In genomic region chr4:153781717-153782416, GRCh38 we compare ENCODE assay signal across 15 cellular contexts. TPM values are rescaled to one million over a fixed set of nuclear protein-coding genes. Genes with fewer than 3 reads are reported as not detected.
DNase-seq lines count a peak whose midpoint lies in the region; TF ChIP-seq lines count a peak whose summit lies in the region.
"Had no signal": no experiment of that assay in that cellular context is flagged by ENCODE, and none has a peak within 500 bp of the region (broad histone marks: within the 10 kb centered on the region; RNA-seq: fewer than 3 reads in every experiment).

No MANE protein-coding gene starts in this region.

- H3K4me1 ChIP-seq in HAP-1 (peaks cover 13% of the 10 kb centered on the region), PC-9 (replicated peaks; ENCODE audit: insufficient read depth) (0 out of 2 replicates have a peak, but pooled peaks cover 8% of the 10 kb centered on the region), fibroblast of lung (ENCODE audit: control insufficient read depth, extremely low read depth, insufficient read depth, low read length) (no peaks in the 10 kb centered on the region), skeletal muscle satellite cell (ENCODE audit: control insufficient read depth, insufficient read depth, low read length) (peaks cover 13% of the 10 kb centered on the region)
- H3K4me1 ChIP-seq: colonic mucosa, stomach had no signal

- H3K79me2 ChIP-seq in PC-9 (ENCODE audit: low read depth) (no peaks in the 10 kb centered on the region), fibroblast of lung (ENCODE audit: control insufficient read depth, insufficient read depth, low read length) (no peaks in the 10 kb centered on the region)

- no peaks in the 10 kb centered on the region for H3F3A ChIP-seq in PC-9 (ENCODE audit: insufficient read depth, low read depth)

- in situ Hi-C loops in HAP-1 (cut with MboI; ENCODE audit: low sequenced_read_pairs): loop anchor here (25.0 kb wide), 1 partner anchor 530 kb away; no protein-coding TSS in a partner anchor

- H3K4me2 ChIP-seq in PC-9 (peak overlapping the region; percentile 24; the same call in 1 of the 2 replicates), fibroblast of lung (ENCODE audit: extremely low read depth, insufficient read depth, low read length) (no peak overlapping the region), skeletal muscle satellite cell (ENCODE audit: low read length) (peak overlapping the region; percentile 30)

- H3K36me3 ChIP-seq in HAP-1 (replicated peaks) (no peaks in the 10 kb centered on the region), PC-9 (ENCODE audit: low read depth) (no peaks in the 10 kb centered on the region), fibroblast of lung (ENCODE audit: control insufficient read depth, insufficient read depth, low read length) (no peaks in the 10 kb centered on the region), skeletal muscle satellite cell (ENCODE audit: insufficient read depth, low read length) (no peaks in the 10 kb centered on the region)
- H3K36me3 ChIP-seq: colonic mucosa, stomach had no signal

- H3K9me3 ChIP-seq in HAP-1 (no peaks in the 10 kb centered on the region), PC-9 (ENCODE audit: insufficient read depth, low read depth) (no peaks in the 10 kb centered on the region), fibroblast of lung (ENCODE audit: control insufficient read depth, insufficient read depth, low read depth, low read length) (no peaks in the 10 kb centered on the region), skeletal muscle satellite cell (replicated peaks; ENCODE audit: low read length) (no peaks in the 10 kb centered on the region)
- H3K9me3 ChIP-seq: colonic mucosa had no signal

- H3K9me2 ChIP-seq in PC-9 (ENCODE audit: insufficient read depth): no peaks in the 10 kb centered on the region

- BruUV-seq in PC-9 (replicated peaks; lab: Mats Ljungman, UMichigan): no TSS peak

- H3K27ac Mint-ChIP-seq in CD14-positive monocyte: no peak overlapping the region

- no peak for TF ChIP-seq CTCF in PC-9 (conservative IDR thresholded peaks at IDR 0.05)
- no peak for TF ChIP-seq CTCF in fibroblast of lung (conservative IDR thresholded peaks at IDR 0.05 in 1 of 2, IDR thresholded peaks at IDR 0.05 in 1 of 2; ENCODE audit: low read depth in 1 of 2, low read length in 2 of 2)
- no peak for TF ChIP-seq CTCF in CD14-positive monocyte (IDR thresholded peaks at IDR 0.05)

- no peak overlapping the region for H2AFZ ChIP-seq in PC-9
- no peak overlapping the region for H2AFZ ChIP-seq in fibroblast of lung (ENCODE audit: low read length)

- peaks cover 9% of the 10 kb centered on the region for H3K4me1 Mint-ChIP-seq in CD14-positive monocyte

- peaks cover 1 to 10% (median 3%) of the 10 kb centered on the region in 7 donors for H3K9me3 Mint-ChIP-seq in CD14-positive monocyte

- H4K20me1 ChIP-seq in PC-9 (ENCODE audit: insufficient read depth) (no peaks in the 10 kb centered on the region), fibroblast of lung (ENCODE audit: control insufficient read depth, extremely low read depth, insufficient read depth, low read length) (no peaks in the 10 kb centered on the region)

- CTCF ChIA-PET in PC-9 (lab: Charles Lee): no interaction called here

- intact Hi-C loops in PC-9 (cut with micrococcal nuclease; ENCODE audit: unreplicated experiment) (loop anchor here (10.0 kb wide), 1 partner anchor 773 kb away; the partner anchor contains the start of gene PLRG1), CD14-positive monocyte (cut with micrococcal nuclease) (no loop called here)

- H3K36me3 Mint-ChIP-seq in CD14-positive monocyte: no peaks in the 10 kb centered on the region

- H3K4me3 Mint-ChIP-seq in CD14-positive monocyte: no peak overlapping the region

- H3K27ac ChIP-seq in PC-9 (no peak overlapping the region), fibroblast of lung (ENCODE audit: insufficient read depth, low read length) (no peak overlapping the region)
- H3K27ac ChIP-seq: colonic mucosa, stomach had no signal

- H3K4me3 ChIP-seq in HAP-1: no peak overlapping the region
- no peak overlapping the region for H3K4me3 ChIP-seq in PC-9
- H3K4me3 ChIP-seq in fibroblast of lung (replicated peaks in 1 of 4; ENCODE audit: control extremely low read depth in 1 of 4, insufficient read depth in 1 of 4, low read depth in 3 of 4, low read length in 4 of 4): no peak overlapping the region
- no peak overlapping the region for H3K4me3 ChIP-seq in skeletal muscle satellite cell (ENCODE audit: low read length)
- H3K4me3 ChIP-seq: colonic mucosa, stomach had no signal

- peak; percentile 45 to 72 for DNase-seq in HAP-1 (ENCODE audit: low spot score in 2 of 2)
- no peak for DNase-seq in PC-9
- peak; percentile 44 to 76 for DNase-seq in fibroblast of lung (ENCODE audit: low read depth in 2 of 2)
- no peak for DNase-seq in epidermal melanocyte (ENCODE audit: insufficient read length, low spot score)
- no peak for DNase-seq in CD14-positive monocyte (ENCODE audit: low spot score)
- DNase-seq in DMS79 (lab: John Stamatoyannopoulos, UW): no peak
- DNase-seq: activated gamma-delta T cell; colonic mucosa; head of caudate nucleus; NCI-H187; NK-92 treated with Interleukin-12 subunit alpha and Interleukin-12 subunit beta, amount 100 ng/mL, for 24 hours; posterior cingulate gyrus; stimulated activated CD4-positive, alpha-beta T cell treated with anti-CD3 and anti-CD28 coated beads, Interleukin-4, amount 100 ng/mL, for 4 hours; stomach had no signal

- POLR2A ChIA-PET in PC-9 (lab: Charles Lee; ENCODE audit: unreplicated experiment): no interaction called here

- H3K27me3 Mint-ChIP-seq in CD14-positive monocyte (ENCODE audit: low read depth in 3 of 3): peaks cover 44 to 59% (median 57%) of the 10 kb centered on the region in 3 donors

- H3K27me3 ChIP-seq in HAP-1 (ENCODE audit: low read depth): no peaks in the 10 kb centered on the region
- no peaks in the 10 kb centered on the region for H3K27me3 ChIP-seq in PC-9 (ENCODE audit: insufficient read depth, low read depth)
- H3K27me3 ChIP-seq in fibroblast of lung (ENCODE audit: control insufficient read depth, insufficient read depth, low read length): peaks cover 4% of the 10 kb centered on the region
- H3K27me3 ChIP-seq in skeletal muscle satellite cell (ENCODE audit: control insufficient read depth, insufficient read depth, low read length): peaks cover 58% of the 10 kb centered on the region

- H3K9ac ChIP-seq in fibroblast of lung (ENCODE audit: insufficient read depth, low read length): no peak overlapping the region
- no peak overlapping the region for H3K9ac ChIP-seq in skeletal muscle satellite cell (ENCODE audit: low read depth, low read length)

RNA-seq across cellular contexts. Expression of gene SFRP2, which starts 7.0 kb away (rescaled TPM):
- total RNA-seq in PC-9 (2021) (not detected in 2 replicates), fibroblast of lung (under 0.01 and 1.8 TPM in 2 replicates)
- polyA plus RNA-seq in fibroblast of lung (0.32 TPM in 1 of 2 replicates, not detected in the other), CD14-positive monocyte (not detected)
- polyA plus RNA-seq in fibroblast of lung (2012): 1.2 TPM in 1 of 2 replicates, not detected in the other
- 1.1 TPM in 1 of 2 replicates, not detected in the other for polyA minus RNA-seq in fibroblast of lung (ENCODE audit: low replicate concordance)
- total RNA-seq in skeletal muscle satellite cell (2012; rRNA removed): 0.87 TPM in 1 of 2 replicates, not detected in the other

RNA-seq across cellular contexts. Expression of gene RNF175, which starts 22.0 kb away (rescaled TPM):
- total RNA-seq in PC-9 (2021) (not detected in 2 replicates), fibroblast of lung (0.26 TPM in 1 of 2 replicates, not detected in the other)
- polyA plus RNA-seq in fibroblast of lung (not detected in 2 replicates), CD14-positive monocyte (under 1 TPM; 0.36 to 0.91 TPM)
- not detected in 2 replicates for polyA plus RNA-seq in fibroblast of lung (2012)
- polyA minus RNA-seq in fibroblast of lung (ENCODE audit: low replicate concordance): not detected in 2 replicates
- 0.44 and 0.51 TPM in 2 replicates for total RNA-seq in skeletal muscle satellite cell (2012; rRNA removed)
- polyA plus RNA-seq: stomach had no signal

Comparison
In these comparisons a context has a peak if more than half of its experiments do, and no peak if none do; other contexts are left out.
1. DNase-seq: peak in HAP-1 (2 of 2) and fibroblast of lung (2 of 2); none in PC-9 (0 of 2), epidermal melanocyte (single experiment), CD14-positive monocyte (single experiment) and DMS79 (single experiment).